Comparison of ENCODE assay signal across 24 cellular contexts in the genomic region with DNA sequence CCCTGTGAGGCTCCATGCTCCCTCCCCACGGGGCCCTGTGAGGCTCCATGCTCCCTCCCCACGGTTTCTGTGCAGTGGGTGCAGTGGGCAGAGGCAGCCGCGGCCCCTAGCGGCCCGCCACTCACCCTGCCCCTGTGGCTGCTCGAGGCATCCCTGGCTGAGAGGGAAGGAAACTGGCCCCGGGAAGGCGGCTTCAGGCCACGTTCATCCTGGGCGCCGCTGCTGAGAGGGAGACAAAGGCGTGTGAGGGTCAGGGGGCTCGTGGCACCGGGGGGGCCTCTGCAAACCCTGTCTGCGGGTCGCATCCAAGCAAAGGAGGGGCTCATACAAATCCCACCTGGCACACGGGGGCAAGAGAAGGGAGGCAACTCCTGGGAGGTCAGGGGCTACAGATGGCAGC. TPM values are rescaled to one million over a fixed set of nuclear protein-coding genes. Genes with fewer than 3 reads are reported as not detected.
DNase-seq lines count a peak whose midpoint lies in the region; ATAC-seq and TF ChIP-seq lines count a peak whose summit lies in the region.
"Had no signal": no experiment of that assay in that cellular context is flagged by ENCODE, and none has a peak within 500 bp of the region (broad histone marks: within the 10 kb centered on the region; RNA-seq: fewer than 3 reads in every experiment).

No MANE protein-coding gene starts in this region.

- H3K23ac ChIP-seq in IMR-90 (ENCODE audit: low read depth, low read length) (no peak overlapping the region), neuronal stem cell (ENCODE audit: low read depth, low read length, poor library complexity) (peak overlapping the region; percentile 89)

- no peak overlapping the region for H3K9ac ChIP-seq in IMR-90 (ENCODE audit: low read depth, low read length)
- peak overlapping the region; percentile 60 for H3K9ac ChIP-seq in neuronal stem cell (ENCODE audit: low read depth, low read length, poor library complexity)

- H4K8ac ChIP-seq in IMR-90 (ENCODE audit: low read depth in 2 of 2, low read length in 2 of 2) (no peak overlapping the region), neuronal stem cell (ENCODE audit: low read depth, low read length) (peak overlapping the region; percentile 65)

- H3K27ac Mint-ChIP-seq in T-helper 2 cell treated with Interferon-gamma antibody and Interleukin-4, amounts not matched to agents 5 μg/mL and 100 μg/mL, for 36 hours = peak overlapping the region; percentile 31
- H3K27ac Mint-ChIP-seq: CD8-positive, alpha-beta memory T cell had no signal

- no peaks in the 10 kb centered on the region for H3K9me3 Mint-ChIP-seq in T-helper 2 cell treated with Interferon-gamma antibody and Interleukin-4, amounts not matched to agents 5 μg/mL and 100 μg/mL, for 36 hours
- H3K9me3 Mint-ChIP-seq: CD8-positive, alpha-beta memory T cell had no signal

- TF ChIP-seq CTCF in 22Rv1 (IDR thresholded peaks at IDR 0.05) (peak; percentile 40; the same call in 1 of the 2 replicates), IMR-90 (conservative IDR thresholded peaks at IDR 0.05; ENCODE audit: low read depth, low read length) (no peak)

- H3K14ac ChIP-seq in IMR-90 (replicated peaks; ENCODE audit: low read depth, low read length) (no peak overlapping the region), neuronal stem cell (ENCODE audit: low read length) (peak overlapping the region; percentile 56)

- H4K91ac ChIP-seq in IMR-90 (ENCODE audit: insufficient read depth, low read depth, low read length) (no peak overlapping the region), neuronal stem cell (ENCODE audit: low read depth, low read length, poor library complexity) (peak overlapping the region; percentile 53)

- TF ChIP-seq POLR2A in IMR-90 (IDR thresholded peaks at IDR 0.05; ENCODE audit: low read depth, low read length) = no peak

- no peak for ATAC-seq in IMR-90 (ENCODE audit: low read depth)
- ATAC-seq: Right ventricle myocardium inferior had no signal

- H3K4ac ChIP-seq in IMR-90 (ENCODE audit: low read depth, low read length) = no peak overlapping the region
- H3K4ac ChIP-seq in neuronal stem cell (ENCODE audit: low read length) = no peak overlapping the region

- H2BK120ac ChIP-seq in IMR-90 (ENCODE audit: low read depth, low read length) (no peak overlapping the region), neuronal stem cell (ENCODE audit: low read depth, low read length) (peak overlapping the region; percentile 17)

- no peak overlapping the region for H3K56ac ChIP-seq in IMR-90 (ENCODE audit: extremely low read depth, insufficient read depth, low read length)

- H2BK20ac ChIP-seq in IMR-90 (ENCODE audit: low read depth, low read length) = no peak overlapping the region

- no peak overlapping the region for H3K4me3 ChIP-seq in IMR-90 (ENCODE audit: insufficient read depth, low read depth, low read length)
- no peak overlapping the region for H3K4me3 ChIP-seq in neuronal stem cell (ENCODE audit: low read length in 2 of 2)
- H3K4me3 ChIP-seq: SJSA1 had no signal

- BruUV-seq in IMR-90 (replicated peaks; lab: Mats Ljungman, UMichigan) = no TSS peak

- in situ Hi-C loops in IMR-90 (cut with MboI; ENCODE audit: low sequenced_read_pairs) = no loop called here

- no peaks in the 10 kb centered on the region for H3K4me1 ChIP-seq in IMR-90 (ENCODE audit: control insufficient read depth, insufficient read depth, low read length)
- H3K4me1 ChIP-seq in neuronal stem cell (ENCODE audit: control insufficient read depth in 2 of 2, insufficient read depth in 1 of 2, low read depth in 1 of 2, low read length in 2 of 2) = peaks cover 0 to 2% of the 10 kb centered on the region in 2 donors
- H3K4me1 ChIP-seq: SJSA1 had no signal

- H4K5ac ChIP-seq in IMR-90 (ENCODE audit: low read depth, low read length) = no peak overlapping the region

- WGBS in IMR-90 (ENCODE audit: extremely low coverage in 2 of 2, insufficient read length in 1 of 2), 2 experiments = 89% methylated on average over 13 of the region's 18 CpGs; no CpG with 5 or more reads in 1 of the 2 experiments
- no CpG with 5 or more reads among the region's 18 CpGs for WGBS in neuronal stem cell (ENCODE audit: extremely low coverage in 2 of 2, insufficient read length in 2 of 2, insufficient replicate concordance in 1 of 2), 2 donors

- no peak for TF ChIP-seq RAD21 in IMR-90 (IDR thresholded peaks at IDR 0.05; ENCODE audit: low read length)

- H2AK5ac ChIP-seq in IMR-90 (ENCODE audit: low read depth, low read length) (no peak overlapping the region), neuronal stem cell (ENCODE audit: low read depth, low read length) (peak overlapping the region; percentile 37)

- H2AK9ac ChIP-seq in IMR-90 (replicated peaks; ENCODE audit: low read depth, low read length, poor library complexity) = peak overlapping the region; percentile 55

- no peaks in the 10 kb centered on the region for H3K27me3 Mint-ChIP-seq in T-helper 2 cell treated with Interferon-gamma antibody and Interleukin-4, amounts not matched to agents 5 μg/mL and 100 μg/mL, for 36 hours (ENCODE audit: low read depth)
- H3K27me3 Mint-ChIP-seq: CD8-positive, alpha-beta memory T cell had no signal

- H3K36me3 ChIP-seq in IMR-90 (ENCODE audit: control insufficient read depth, insufficient read depth, low read length) (peaks cover 20% of the 10 kb centered on the region), neuronal stem cell (replicated peaks in 1 of 2; ENCODE audit: control insufficient read depth in 2 of 2, insufficient read depth in 2 of 2, low read length in 2 of 2) (peaks cover 8 to 20% of the 10 kb centered on the region in 2 donors)

- H2BK5ac ChIP-seq in IMR-90 (ENCODE audit: low read depth, low read length, poor library complexity, severe bottlenecking) (no peak overlapping the region), neuronal stem cell (ENCODE audit: low read length) (peak overlapping the region; percentile 44)

- H3K9me1 ChIP-seq in IMR-90 (ENCODE audit: insufficient read depth, low read length) = no peaks in the 10 kb centered on the region

- no peak for DNase-seq in T-helper 2 cell treated with Interferon-gamma antibody and Interleukin-4, amounts not matched to agents 5 μg/mL and 100 μg/mL, for 36 hours (ENCODE audit: low spot score)
- DNase-seq in T-helper 2 cell (no peak), IMR-90 (no peak), neuronal stem cell (ENCODE audit: low spot score) (no peak), iPS-NIHi11 (ENCODE audit: low spot score) (no peak), ureter (ENCODE audit: low spot score) (no peak), cerebellar cortex (ENCODE audit: low spot score) (no peak)
- DNase-seq: 8988T; CD8-positive, alpha-beta memory T cell; EL; GF-D8; Kasumi-1; NCI-H1694 treated with DMSO at 0.1 percent for 48 hours; NCI-H2081 treated with DMSO at 0.1 percent for 48 hours; NCI-H2171 treated with DMSO at 0.1 percent for 48 hours; NCI-H524 treated with DMSO at 0.1 percent for 48 hours; NCI-H82; OCI-M1 had no signal

- H3K79me1 ChIP-seq in IMR-90 (ENCODE audit: low read depth in 1 of 2, low read length in 2 of 2) (no peaks in the 10 kb centered on the region), neuronal stem cell (ENCODE audit: low read depth, low read length) (peaks cover 5% of the 10 kb centered on the region)

- no peaks in the 10 kb centered on the region for H3K4me1 Mint-ChIP-seq in T-helper 2 cell treated with Interferon-gamma antibody and Interleukin-4, amounts not matched to agents 5 μg/mL and 100 μg/mL, for 36 hours (ENCODE audit: low read depth)
- H3K4me1 Mint-ChIP-seq: CD8-positive, alpha-beta memory T cell had no signal

- H3K4me3 Mint-ChIP-seq in T-helper 2 cell treated with Interferon-gamma antibody and Interleukin-4, amounts not matched to agents 5 μg/mL and 100 μg/mL, for 36 hours = no peak overlapping the region
- H3K4me3 Mint-ChIP-seq: CD8-positive, alpha-beta memory T cell had no signal

- peaks cover 11% of the 10 kb centered on the region for H4K20me1 ChIP-seq in IMR-90 (ENCODE audit: insufficient read depth, low read length)

- H2BK12ac ChIP-seq in neuronal stem cell (ENCODE audit: low read length) = no peak overlapping the region

- dilution Hi-C loops in IMR-90 (cut with HindIII; ENCODE audit: low sequenced_read_pairs, unreplicated experiment) = no loop called here

- H3K18ac ChIP-seq in IMR-90 (ENCODE audit: low read depth, low read length) (no peak overlapping the region), neuronal stem cell (ENCODE audit: low read length) (peak overlapping the region; percentile 71)

- intact Hi-C loops in IMR-90 (cut with micrococcal nuclease) = loop anchor here (10.0 kb wide), 1 partner anchor 154 kb away; no protein-coding TSS in a partner anchor

- H3K9me3 ChIP-seq in IMR-90 (ENCODE audit: control insufficient read depth, insufficient read depth, low read length) (no peaks in the 10 kb centered on the region), neuronal stem cell (replicated peaks in 1 of 2; ENCODE audit: control insufficient read depth in 2 of 2, insufficient read depth in 1 of 2, low read depth in 1 of 2, low read length in 2 of 2) (no peaks in the 10 kb centered on the region)
- H3K9me3 ChIP-seq: SJSA1 had no signal

- H2BK15ac ChIP-seq in IMR-90 (ENCODE audit: low read depth, low read length) (no peak overlapping the region), neuronal stem cell (ENCODE audit: low read length) (no peak overlapping the region)

- no peaks in the 10 kb centered on the region for H3K27me3 ChIP-seq in IMR-90 (ENCODE audit: control insufficient read depth, insufficient read depth, low read length)
- no peaks in the 10 kb centered on the region for H3K27me3 ChIP-seq in neuronal stem cell (ENCODE audit: control insufficient read depth in 3 of 3, insufficient read depth in 3 of 3, low read depth in 1 of 3, low read length in 3 of 3)
- H3K27me3 ChIP-seq: SJSA1 had no signal

- no peaks in the 10 kb centered on the region for H3K36me3 Mint-ChIP-seq in T-helper 2 cell treated with Interferon-gamma antibody and Interleukin-4, amounts not matched to agents 5 μg/mL and 100 μg/mL, for 36 hours (ENCODE audit: low read depth)

- no peak overlapping the region for H2AFZ ChIP-seq in IMR-90 (replicated peaks; ENCODE audit: low read length, poor library complexity)
- H2AFZ ChIP-seq in neuronal stem cell (ENCODE audit: low read length) = no peak overlapping the region

- H3K4me2 ChIP-seq in IMR-90 (ENCODE audit: low read depth, low read length) (no peak overlapping the region), neuronal stem cell (ENCODE audit: insufficient read depth, low read length, poor library complexity, severe bottlenecking) (no peak overlapping the region)

- H3K27ac ChIP-seq in 22Rv1 (no peak overlapping the region), IMR-90 (ENCODE audit: insufficient read depth, low read length) (no peak overlapping the region), neuronal stem cell (replicated peaks; ENCODE audit: low read length) (no peak overlapping the region)
- H3K27ac ChIP-seq: C4-2B, SJSA1 had no signal

- POLR2A ChIA-PET in IMR-90 (lab: Charles Lee; ENCODE audit: unreplicated experiment) = no interaction called here

- CTCF ChIA-PET in IMR-90 (lab: Yijun Ruan, JAX) = no interaction called here

RNA-seq across cellular contexts. Expression of a gene that starts 8.5 kb away (rescaled TPM):
- total RNA-seq in IMR-90 (2012; rRNA removed) (3.3 and 3.8 TPM in 2 replicates), ureter (20.2 TPM)
- polyA plus RNA-seq in IMR-90 (2012; rRNA removed) = 10.3 and 12.4 TPM in 2 replicates
- polyA plus RNA-seq in IMR-90 (2012; cell fraction: cytosol; rRNA removed) = 18.3 and 20.2 TPM in 2 replicates
- 43.6 and 107 TPM in 2 replicates for polyA plus RNA-seq in IMR-90 (2012; cell fraction: nucleus; rRNA removed; ENCODE audit: low replicate concordance)
- 13.0 TPM for polyA plus RNA-seq in neuronal stem cell (2013, experiment 1 of 2)
- polyA plus RNA-seq in neuronal stem cell (2013, experiment 2 of 2) = 12.0 TPM

RNA-seq across cellular contexts. Expression of a gene that starts 22.7 kb away (rescaled TPM):
- not detected in 2 replicates for total RNA-seq in IMR-90 (2012; rRNA removed)
- polyA plus RNA-seq in IMR-90 (2012; rRNA removed) = not detected in 2 replicates
- not detected in 2 replicates for polyA plus RNA-seq in IMR-90 (2012; cell fraction: cytosol; rRNA removed)
- polyA plus RNA-seq in IMR-90 (2012; cell fraction: nucleus; rRNA removed; ENCODE audit: low replicate concordance) = 0.05 TPM in 1 of 2 replicates, not detected in the other
- polyA plus RNA-seq in neuronal stem cell (2013, experiment 1 of 2) = 0.03 TPM
- polyA plus RNA-seq in neuronal stem cell (2013, experiment 2 of 2) = 0.03 TPM
- 10.0 TPM for total RNA-seq in ureter

RNA-seq across cellular contexts. Expression of a gene that starts 30.8 kb away (rescaled TPM):
- total RNA-seq in IMR-90 (2012; rRNA removed) (100 and 103 TPM in 2 replicates), ureter (163 TPM)
- 126 and 131 TPM in 2 replicates for polyA plus RNA-seq in IMR-90 (2012; rRNA removed)
- 121 and 205 TPM in 2 replicates for polyA plus RNA-seq in IMR-90 (2012; cell fraction: cytosol; rRNA removed)
- polyA plus RNA-seq in IMR-90 (2012; cell fraction: nucleus; rRNA removed; ENCODE audit: low replicate concordance) = 315 and 685 TPM in 2 replicates
- polyA plus RNA-seq in neuronal stem cell (2013, experiment 1 of 2) = 37.4 TPM
- polyA plus RNA-seq in neuronal stem cell (2013, experiment 2 of 2) = 35.9 TPM

RNA-seq across cellular contexts. Expression of a gene that starts 45.0 kb away (rescaled TPM):
- total RNA-seq in IMR-90 (2012; rRNA removed) = not detected in 2 replicates
- 0.03 and 0.05 TPM in 2 replicates for polyA plus RNA-seq in IMR-90 (2012; rRNA removed)
- polyA plus RNA-seq in IMR-90 (2012; cell fraction: cytosol; rRNA removed) = not detected in 2 replicates
- polyA plus RNA-seq in IMR-90 (2012; cell fraction: nucleus; rRNA removed; ENCODE audit: low replicate concordance) = 0.54 and 0.91 TPM in 2 replicates
- not detected for polyA plus RNA-seq in neuronal stem cell (2013, experiment 1 of 2)
- not detected for polyA plus RNA-seq in neuronal stem cell (2013, experiment 2 of 2)
- not detected for total RNA-seq in ureter
- total RNA-seq: CD8-positive, alpha-beta memory T cell; H1; MCF 10A; Right ventricle myocardium inferior; SJSA1 had no signal

Comparison
In these comparisons a context has a peak if more than half of its experiments do, and no peak if none do; other contexts are left out.
1. RNA of a gene that starts 22.7 kb away (total RNA-seq): 10.0 TPM in ureter (single experiment); not detected in IMR-90; every median in the first group is over 10 times any median in the second.